In genomic region chr9:129483467-129484324, GRCh38 we compare ENCODE assay signal across 7 cellular contexts.
DNase-seq lines count a peak whose midpoint lies in the region; ATAC-seq, FAIRE-seq and TF ChIP-seq lines count a peak whose summit lies in the region.

No MANE protein-coding gene starts in this region.

- no peak for FAIRE-seq in GM12892 (lab: Jason Lieb, UNC)

- peak overlapping the region; percentile 98 for H3K27ac ChIP-seq in left ventricle myocardium inferior (replicated peaks)

- TF ChIP-seq POLR2A in GM12892 (IDR thresholded peaks at IDR 0.05; ENCODE audit: low read depth, low read length) = no peak

- no peaks in the 10 kb centered on the region for H3K27me3 ChIP-seq in left ventricle myocardium inferior (ENCODE audit: low read depth)

- no peak for ATAC-seq in HG02885 (IDR thresholded peaks at IDR 0.05; ENCODE audit: poor library complexity, unreplicated experiment)

- no peaks in the 10 kb centered on the region for H3K9me3 ChIP-seq in left ventricle myocardium inferior (replicated peaks)

- H3K36me3 ChIP-seq in left ventricle myocardium inferior = no peaks in the 10 kb centered on the region

- peaks cover 91% of the 10 kb centered on the region for H3K4me1 ChIP-seq in left ventricle myocardium inferior

- intact Hi-C loops in left ventricle myocardium inferior (cut with micrococcal nuclease) = loop anchor here (10.0 kb wide), 1 partner anchor 309 kb away; the partner anchor contains the start of gene IER5L
- intact Hi-C loops in posterior cingulate gyrus (cut with DNase I) = loop anchor here (2.0 to 10.0 kb wide), 4 partner anchors 23 to 149 kb away; no protein-coding TSS in a partner anchor

- TF ChIP-seq CTCF in left ventricle myocardium inferior (IDR thresholded peaks at IDR 0.05; ENCODE audit: borderline replicate concordance) = no peak

- peak overlapping the region; percentile 70 for H3K4me3 ChIP-seq in left ventricle myocardium inferior

- peak; percentile 91 for DNase-seq in GM03348 (ENCODE audit: low spot score)
- peak; percentile 89 for DNase-seq in NCI-H226
- DNase-seq in anterior cingulate cortex (lab: John Stamatoyannopoulos, UW) = peak in 52 of 58 donors; percentile 22 to 86 (median 66)
- peak; percentile 90 for DNase-seq in left ventricle myocardium inferior
- peak in 9 of 10 donors; percentile 55 to 93 (median 65) for DNase-seq in posterior cingulate gyrus
- DNase-seq in GM12892 (ENCODE audit: insufficient read length) = no peak
